9 cellular contexts compared by ENCODE assay signal in genomic region chr20:31568773-31569162, GRCh38. TPM values are rescaled to one million over a fixed set of nuclear protein-coding genes. Genes with fewer than 3 reads are reported as not detected.
DNase-seq lines count a peak whose midpoint lies in the region; ATAC-seq and TF ChIP-seq lines count a peak whose summit lies in the region.
"Had no signal": no experiment of that assay in that cellular context is flagged by ENCODE, and none has a peak within 500 bp of the region (broad histone marks: within the 10 kb centered on the region; RNA-seq: fewer than 3 reads in every experiment).

No MANE protein-coding gene starts in this region.

- intact Hi-C loops in activated naive CD4-positive, alpha-beta T cell treated with anti-CD3 and anti-CD28 coated beads for 36 hours (cut with micrococcal nuclease) = loop anchor here (1.0 to 2.0 kb wide), 2 partner anchors 20 to 44 kb away; no protein-coding TSS in a partner anchor
- intact Hi-C loops in transverse colon (cut with DNase I; ENCODE audit: low total_unique reads) (no loop called here), PC-3 (cut with micrococcal nuclease) (no loop called here)

- CTCF ChIA-PET in activated naive CD4-positive, alpha-beta T cell treated with anti-CD3 and anti-CD28 coated beads for 36 hours (lab: Charles Lee) = interaction anchor here (1.1 to 14.0 kb wide), 10 partner anchors 9 to 155 kb away, joined by 4 to 330 read pairs (median 8); partner anchors contain the start of gene ID1
- CTCF ChIA-PET in PC-3 (lab: Charles Lee) = interaction anchor here (1.3 to 6.4 kb wide), 4 partner anchors 8 to 65 kb away, joined by 3 to 86 read pairs (median 11); no protein-coding TSS in a partner anchor

- WGBS in lung, 2 donors = 83 to 84% methylated on average over 5 of the region's 5 CpGs
- 80 to 90% methylated on average over 1 to 5 of the region's 5 CpGs for WGBS in transverse colon (ENCODE audit: low coverage in 1 of 2), 2 donors

- H3K79me2 ChIP-seq in PC-3 (ENCODE audit: low read length) = no peaks in the 10 kb centered on the region

- DNase-seq in activated naive CD4-positive, alpha-beta T cell treated with anti-CD3 and anti-CD28 coated beads for 36 hours = no peak
- DNase-seq in activated naive CD4-positive, alpha-beta T cell treated with Interleukin-2 at 50 U/mL for 16 hours = no peak
- DNase-seq in activated naive CD8-positive, alpha-beta T cell treated with anti-CD3 and anti-CD28 coated beads, Interleukin-2, amount 50 U/mL, for 24 hours = no peak
- DNase-seq in lung (ENCODE audit: low spot score) = no peak
- DNase-seq in transverse colon = no peak
- no peak for DNase-seq in SIG-M5 treated with dmso at 0.1 percent for 504 hours (lab: John Stamatoyannopoulos, UW; ENCODE audit: unreplicated experiment)
- no peak for DNase-seq in NCI-H774 (lab: John Stamatoyannopoulos, UW)
- DNase-seq in PC-3 = no peak

- TF ChIP-seq EP300 in transverse colon (IDR thresholded peaks at IDR 0.05; ENCODE audit: low read depth) = no peak

- H3K9me3 ChIP-seq in lung (ENCODE audit: control insufficient read depth in 2 of 2, insufficient read depth in 1 of 2, low read length in 1 of 2) (no peaks in the 10 kb centered on the region), transverse colon (no peaks in the 10 kb centered on the region), PC-3 (ENCODE audit: low read length) (no peaks in the 10 kb centered on the region)
- H3K9me3 ChIP-seq: lower lobe of right lung had no signal

- H3K27me3 ChIP-seq in lung (ENCODE audit: control insufficient read depth, insufficient read depth) (no peaks in the 10 kb centered on the region), transverse colon (no peaks in the 10 kb centered on the region), PC-3 (ENCODE audit: low read length) (no peaks in the 10 kb centered on the region)

- H3K4me3 Mint-ChIP-seq in activated naive CD4-positive, alpha-beta T cell treated with anti-CD3 and anti-CD28 coated beads for 36 hours = no peak overlapping the region
- H3K4me3 Mint-ChIP-seq in activated naive CD8-positive, alpha-beta T cell treated with anti-CD3 and anti-CD28 coated beads, Interleukin-2, amount 50 U/mL, for 24 hours = no peak overlapping the region

- H3K27ac ChIP-seq in lung (ENCODE audit: low read depth in 1 of 2, low read length in 1 of 2) (peak overlapping the region; percentile 10 to 55), transverse colon (peak overlapping the region in 3 of 4 donors; percentile 6 to 97 (median 73)), PC-3 (ENCODE audit: low read length) (no peak overlapping the region)

- in situ Hi-C loops in transverse colon (cut with MboI; ENCODE audit: low pct_ligation_motif_present in 1 of 4, low pct_unique_long_range_greater_than_20kb in 1 of 4, low sequenced_read_pairs in 3 of 4) = loop anchor here in 2 of 4 donors (10.0 to 25.0 kb wide), 2 partner anchors 46 to 169 kb away; partner anchors contain the start of gene TPX2 (in 1 of the 2)

- TF ChIP-seq CTCF in lung (IDR thresholded peaks at IDR 0.05; ENCODE audit: control extremely low read depth, extremely low read depth) (no peak), transverse colon (IDR thresholded peaks at IDR 0.05) (no peak), PC-3 (conservative IDR thresholded peaks at IDR 0.05; ENCODE audit: low read depth, low read length) (no peak)

- POLR2A ChIA-PET in PC-3 (lab: Charles Lee; ENCODE audit: unreplicated experiment) = interaction anchor here (0.6 kb wide), 1 partner anchor 27 kb away, joined by 8 read pairs; no protein-coding TSS in a partner anchor

- H3K9me2 ChIP-seq in PC-3 (replicated peaks; ENCODE audit: low read length) = no peaks in the 10 kb centered on the region

- H3K36me3 Mint-ChIP-seq in activated naive CD4-positive, alpha-beta T cell treated with anti-CD3 and anti-CD28 coated beads for 36 hours (ENCODE audit: low read depth) = peaks cover 8% of the 10 kb centered on the region
- peaks cover 20% of the 10 kb centered on the region for H3K36me3 Mint-ChIP-seq in activated naive CD8-positive, alpha-beta T cell treated with anti-CD3 and anti-CD28 coated beads, Interleukin-2, amount 50 U/mL, for 24 hours (ENCODE audit: low read depth)

- no peak overlapping the region for H2AFZ ChIP-seq in PC-3 (ENCODE audit: low read length)

- no peak overlapping the region for H3K9ac ChIP-seq in PC-3 (ENCODE audit: low read length)

- ATAC-seq in activated naive CD8-positive, alpha-beta T cell treated with anti-CD3 and anti-CD28 coated beads, Interleukin-2, amount 50 U/mL, for 24 hours = no peak
- no peak for ATAC-seq in lung (ENCODE audit: insufficient read depth, low FRiP score)
- ATAC-seq in PC-3 = no peak

- H3K4me1 ChIP-seq in lung (ENCODE audit: control insufficient read depth in 2 of 2, insufficient read depth in 2 of 2, low read length in 2 of 2) (peaks cover 0 to 12% of the 10 kb centered on the region in 2 donors), transverse colon (peaks cover 11 to 53% (median 31%) of the 10 kb centered on the region in 4 donors), PC-3 (ENCODE audit: insufficient read depth, low read length) (peaks cover 48% of the 10 kb centered on the region)

- peaks cover 27% of the 10 kb centered on the region for H3K4me1 Mint-ChIP-seq in activated naive CD4-positive, alpha-beta T cell treated with anti-CD3 and anti-CD28 coated beads for 36 hours (ENCODE audit: low read depth)
- peaks cover 38% of the 10 kb centered on the region for H3K4me1 Mint-ChIP-seq in activated naive CD8-positive, alpha-beta T cell treated with anti-CD3 and anti-CD28 coated beads, Interleukin-2, amount 50 U/mL, for 24 hours

- TF ChIP-seq POLR2A in transverse colon (IDR thresholded peaks at IDR 0.05) = no peak

- H3K9me3 Mint-ChIP-seq in activated naive CD4-positive, alpha-beta T cell treated with anti-CD3 and anti-CD28 coated beads for 36 hours = no peaks in the 10 kb centered on the region
- no peaks in the 10 kb centered on the region for H3K9me3 Mint-ChIP-seq in activated naive CD8-positive, alpha-beta T cell treated with anti-CD3 and anti-CD28 coated beads, Interleukin-2, amount 50 U/mL, for 24 hours

- BruUV-seq in PC-3 (replicated peaks; lab: Mats Ljungman, UMichigan) = no TSS peak

- H3K4me3 ChIP-seq in lung (no peak overlapping the region), transverse colon (no peak overlapping the region), PC-3 (ENCODE audit: low read length) (no peak overlapping the region)
- H3K4me3 ChIP-seq: lower lobe of right lung had no signal

- H3K27ac Mint-ChIP-seq in activated naive CD4-positive, alpha-beta T cell treated with anti-CD3 and anti-CD28 coated beads for 36 hours = peak overlapping the region; percentile 47
- peak overlapping the region; percentile 31 for H3K27ac Mint-ChIP-seq in activated naive CD8-positive, alpha-beta T cell treated with anti-CD3 and anti-CD28 coated beads, Interleukin-2, amount 50 U/mL, for 24 hours

- H4K20me1 ChIP-seq in PC-3 (ENCODE audit: low read length) = no peaks in the 10 kb centered on the region

- H3K27me3 Mint-ChIP-seq in activated naive CD4-positive, alpha-beta T cell treated with anti-CD3 and anti-CD28 coated beads for 36 hours (ENCODE audit: low read depth) = no peaks in the 10 kb centered on the region
- H3K27me3 Mint-ChIP-seq in activated naive CD8-positive, alpha-beta T cell treated with anti-CD3 and anti-CD28 coated beads, Interleukin-2, amount 50 U/mL, for 24 hours = no peaks in the 10 kb centered on the region

- H3K36me3 ChIP-seq in lung (ENCODE audit: control insufficient read depth in 2 of 2, insufficient read depth in 2 of 2, low read length in 2 of 2) (peaks cover 0 to 37% of the 10 kb centered on the region in 2 donors), transverse colon (peaks cover 0 to 8% (median 3%) of the 10 kb centered on the region in 4 donors), PC-3 (ENCODE audit: low read depth, low read length) (peaks cover 20% of the 10 kb centered on the region; the same call in 1 of the 2 replicates)

- H3F3A ChIP-seq in PC-3 (ENCODE audit: low read length, unreplicated experiment) = no peaks in the 10 kb centered on the region

- H3K4me2 ChIP-seq in PC-3 (ENCODE audit: low read length) = no peak overlapping the region

RNA-seq across cellular contexts. Expression of gene ID1, which starts 36.3 kb away (rescaled TPM):
- total RNA-seq in activated naive CD4-positive, alpha-beta T cell treated with anti-CD3 and anti-CD28 coated beads for 36 hours = 1 to 10 TPM; 1.8 to 2.4 TPM
- total RNA-seq in lung = 100 to 1,000 TPM; 251 to 389 TPM
- 100 to 1,000 TPM; 299 to 824 TPM for polyA plus RNA-seq in lung
- 1,000 to 10,000 TPM in 1 of 4 donors, 100 to 1,000 TPM in 3; 516 to 1,015 (median 933) TPM for total RNA-seq in transverse colon
- total RNA-seq in PC-3 (2014; rRNA removed) = 774 and 872 TPM in 2 replicates

RNA-seq across cellular contexts. Expression of gene HM13, which starts 54.5 kb away (rescaled TPM):
- total RNA-seq in activated naive CD4-positive, alpha-beta T cell treated with anti-CD3 and anti-CD28 coated beads for 36 hours = 10 to 100 TPM; 67.3 to 69.4 TPM
- total RNA-seq in lung = 100 to 1,000 TPM in 1 of 2 donors, 10 to 100 TPM in 1; 53.5 to 237 TPM
- 100 to 1,000 TPM; 173 to 249 TPM for polyA plus RNA-seq in lung
- total RNA-seq in transverse colon = 10 to 100 TPM; 38.4 to 86.0 (median 63.4) TPM
- 99.5 and 125 TPM in 2 replicates for total RNA-seq in PC-3 (2014; rRNA removed)

Comparison
In these comparisons a context has a peak if more than half of its experiments do, and no peak if none do; other contexts are left out.
1. RNA of gene ID1, which starts 36.3 kb away (total RNA-seq): 516 to 1,015 TPM in transverse colon, 774 to 872 TPM in PC-3 and 251 to 389 TPM in lung; 1.8 to 2.4 TPM in activated naive CD4-positive, alpha-beta T cell treated with anti-CD3 and anti-CD28 coated beads for 36 hours; every median in the first group is over 10 times any median in the second.